8 cellular contexts compared by ENCODE assay signal in the genomic region with DNA sequence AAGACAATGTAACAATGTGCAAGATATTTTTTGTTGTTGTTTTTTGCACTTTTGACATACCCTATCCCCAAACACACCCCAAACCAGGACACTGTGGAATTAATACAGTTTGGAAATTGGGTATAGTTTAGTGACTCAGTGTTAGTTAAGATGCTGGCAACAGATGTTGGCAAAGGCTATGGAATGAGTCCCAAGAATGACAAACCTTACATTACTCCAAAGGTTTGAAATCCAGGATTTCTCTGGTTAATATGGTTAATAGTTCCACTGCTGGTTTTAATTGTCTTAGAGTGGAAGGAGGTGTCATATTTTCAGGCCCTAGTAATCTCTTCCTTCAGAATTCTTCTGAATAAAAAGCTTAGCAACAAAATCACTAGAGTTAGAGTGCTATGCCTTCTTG. TPM values are rescaled to one million over a fixed set of nuclear protein-coding genes. Genes with fewer than 3 reads are reported as not detected.
DNase-seq lines count a peak whose midpoint lies in the region; ATAC-seq, FAIRE-seq and TF ChIP-seq lines count a peak whose summit lies in the region.

No MANE protein-coding gene starts in this region.

- POLR2A ChIA-PET in CD4-positive, alpha-beta memory T cell (lab: Charles Lee; ENCODE audit: partially characterized antibody), result interaction anchor here (1.3 to 6.4 kb wide), 3 partner anchors 8 to 58 kb away, joined by 3 to 109 read pairs (median 6); no protein-coding TSS in a partner anchor

- peaks cover 16 to 49% of the 10 kb centered on the region in 2 donors for H3K36me3 Mint-ChIP-seq in CD4-positive, alpha-beta memory T cell

- H3K27me3 ChIP-seq in CD4-positive, alpha-beta memory T cell (ENCODE audit: insufficient read depth, low read length), result no peaks in the 10 kb centered on the region
- H3K27me3 ChIP-seq in MM.1S (replicated peaks; ENCODE audit: insufficient read depth, low read length) (no peaks in the 10 kb centered on the region), colonic mucosa (no peaks in the 10 kb centered on the region), osteoblast (ENCODE audit: insufficient read depth, low read length) (no peaks in the 10 kb centered on the region)

- no peaks in the 10 kb centered on the region for H3K9me3 ChIP-seq in CD4-positive, alpha-beta memory T cell (ENCODE audit: control insufficient read depth in 1 of 2, low read length in 2 of 2)
- H3K9me3 ChIP-seq in MM.1S (replicated peaks; ENCODE audit: insufficient read depth, low read length) (no peaks in the 10 kb centered on the region), colonic mucosa (no peaks in the 10 kb centered on the region), osteoblast (ENCODE audit: low read depth, low read length) (no peaks in the 10 kb centered on the region)

- H3K9ac ChIP-seq in MM.1S (ENCODE audit: low read length), result peak overlapping the region; percentile 99
- H3K9ac ChIP-seq in colonic mucosa (ENCODE audit: low read depth in 2 of 2, low read length in 2 of 2), result no peak overlapping the region

- H2AFZ ChIP-seq in MM.1S (ENCODE audit: low read length), result no peak overlapping the region
- no peak overlapping the region for H2AFZ ChIP-seq in osteoblast (ENCODE audit: low read length)

- H3K9me3 Mint-ChIP-seq in CD4-positive, alpha-beta memory T cell, result peaks cover 0 to 13% (median 0%) of the 10 kb centered on the region in 8 donors

- H3K4me1 ChIP-seq in CD4-positive, alpha-beta memory T cell (ENCODE audit: insufficient read depth, low read length), result peaks cover 60% of the 10 kb centered on the region
- H3K4me1 ChIP-seq in MM.1S (ENCODE audit: low read length), result peaks cover 13% of the 10 kb centered on the region
- peaks cover 6% of the 10 kb centered on the region for H3K4me1 ChIP-seq in colonic mucosa
- peaks cover 44% of the 10 kb centered on the region for H3K4me1 ChIP-seq in osteoblast (ENCODE audit: insufficient read depth, low read length)

- H3K27me3 Mint-ChIP-seq in CD4-positive, alpha-beta memory T cell, result peaks cover 0 to 3% of the 10 kb centered on the region in 2 donors

- H3F3A ChIP-seq in MM.1S (ENCODE audit: insufficient read depth, low read length), result peaks cover 61% of the 10 kb centered on the region

- intact Hi-C loops in CD4-positive, alpha-beta memory T cell (cut with micrococcal nuclease), result loop anchor here (1.0 to 10.0 kb wide), 5 partner anchors 50 to 1228 kb away; partner anchors contain the start of genes FAM111B and UBE2L6
- intact Hi-C loops in colonic mucosa (cut with DNase I), result loop anchor here (10.0 kb wide), 2 partner anchors 50 to 100 kb away; partner anchors contain the start of gene CNTF

- peak overlapping the region; percentile 8 to 96 for H3K4me3 ChIP-seq in CD4-positive, alpha-beta memory T cell (ENCODE audit: low read length in 2 of 2)
- peak overlapping the region; percentile 91 for H3K4me3 ChIP-seq in MM.1S (ENCODE audit: low read length)
- peak overlapping the region; percentile 12 for H3K4me3 ChIP-seq in colonic mucosa
- peak overlapping the region; percentile 47 for H3K4me3 ChIP-seq in osteoblast (ENCODE audit: insufficient read depth, low read length)

- CTCF ChIA-PET in CD4-positive, alpha-beta memory T cell (lab: Charles Lee; ENCODE audit: partially characterized antibody), result interaction anchor here (1.2 to 8.6 kb wide), 4 partner anchors 9 to 101 kb away, joined by 3 to 187 read pairs (median 14); no protein-coding TSS in a partner anchor

- DNase-seq in CD4-positive, alpha-beta memory T cell, result no peak
- DNase-seq in MM.1S (no peak), colonic mucosa (no peak), osteoblast (ENCODE audit: insufficient read length, low spot score, missing footprints) (peak; percentile 71), SHP77 (lab: John Stamatoyannopoulos, UW) (no peak), HTR-8/SVneo (ENCODE audit: insufficient read length, low spot score) (no peak), frontal cortex (ENCODE audit: low spot score in 2 of 2) (no peak)

- ATAC-seq in HG03342 (IDR thresholded peaks at IDR 0.05; ENCODE audit: unreplicated experiment), result no peak

- FAIRE-seq in HTR-8/SVneo (lab: Jason Lieb, UNC) (no peak), frontal cortex (lab: Jason Lieb, UNC) (no peak)

- peaks cover under 1% of the 10 kb centered on the region for H3K36me3 ChIP-seq in CD4-positive, alpha-beta memory T cell (ENCODE audit: insufficient read depth, low read length)
- H3K36me3 ChIP-seq in MM.1S (replicated peaks; ENCODE audit: insufficient read depth, low read length) (no peaks in the 10 kb centered on the region), colonic mucosa (no peaks in the 10 kb centered on the region), osteoblast (ENCODE audit: insufficient read depth, low read length) (no peaks in the 10 kb centered on the region)

- peak overlapping the region; percentile 99 for H3K27ac ChIP-seq in CD4-positive, alpha-beta memory T cell (ENCODE audit: low read depth, low read length)
- peak overlapping the region; percentile 97 for H3K27ac ChIP-seq in MM.1S (ENCODE audit: low read length)
- peak overlapping the region; percentile 100 for H3K27ac ChIP-seq in colonic mucosa
- peak overlapping the region; percentile 100 for H3K27ac ChIP-seq in osteoblast (ENCODE audit: low read depth, low read length)

- H3K4me3 Mint-ChIP-seq in CD4-positive, alpha-beta memory T cell, result peak overlapping the region; percentile 92 to 99 (median 95)

- TF ChIP-seq CTCF in MM.1S (IDR thresholded peaks at IDR 0.05; ENCODE audit: low read length) (no peak), colonic mucosa (IDR thresholded peaks at IDR 0.05) (no peak), osteoblast (IDR thresholded peaks at IDR 0.05; ENCODE audit: extremely low read depth, low read depth, low read length) (no peak)

- H3K9me2 ChIP-seq in MM.1S (replicated peaks; ENCODE audit: insufficient read depth, low read length), result no peaks in the 10 kb centered on the region

- peak overlapping the region; percentile 99 to 100 (median 100) for H3K27ac Mint-ChIP-seq in CD4-positive, alpha-beta memory T cell

- peak overlapping the region; percentile 86 for H3K4me2 ChIP-seq in MM.1S (ENCODE audit: low read depth, low read length)
- peak overlapping the region; percentile 81 for H3K4me2 ChIP-seq in osteoblast (ENCODE audit: insufficient read depth, low read length)

- H3K79me2 ChIP-seq in MM.1S (ENCODE audit: low read length) (peaks cover 75% of the 10 kb centered on the region), osteoblast (ENCODE audit: insufficient read depth, low read length) (peaks cover 29% of the 10 kb centered on the region)

- H4K20me1 ChIP-seq in MM.1S (ENCODE audit: insufficient read depth, low read length) (no peaks in the 10 kb centered on the region), osteoblast (ENCODE audit: insufficient read depth, low read length) (peaks cover 3% of the 10 kb centered on the region)

- H3K4me1 Mint-ChIP-seq in CD4-positive, alpha-beta memory T cell, result peaks cover 30 to 81% (median 51%) of the 10 kb centered on the region in 4 donors

RNA-seq across cellular contexts. Expression of gene LPXN, which starts 0.8 kb away (rescaled TPM):
- 100 to 1,000 TPM; 138 to 147 TPM for total RNA-seq in CD4-positive, alpha-beta memory T cell
- 100 to 1,000 TPM; 251 to 281 TPM for polyA plus RNA-seq in CD4-positive, alpha-beta memory T cell
- total RNA-seq in colonic mucosa, result 1 to 10 TPM; 7.8 to 10.0 TPM
- 8.5 and 14.5 TPM in 2 replicates for total RNA-seq in osteoblast
- total RNA-seq in frontal cortex, result 2.4 TPM

RNA-seq across cellular contexts. Expression of gene ZFP91, which starts 4.0 kb away (rescaled TPM):
- 10 to 100 TPM; 38.0 to 38.4 TPM for total RNA-seq in CD4-positive, alpha-beta memory T cell
- 1 to 10 TPM; 3.8 to 7.3 TPM for polyA plus RNA-seq in CD4-positive, alpha-beta memory T cell
- 10 to 100 TPM; 60.9 to 92.0 TPM for total RNA-seq in colonic mucosa
- total RNA-seq in osteoblast, result 61.2 and 62.5 TPM in 2 replicates
- 47.3 TPM for total RNA-seq in frontal cortex

RNA-seq across cellular contexts. Expression of gene CNTF, which starts 47.6 kb away (rescaled TPM):
- total RNA-seq in CD4-positive, alpha-beta memory T cell, result 1 to 10 TPM; 2.6 to 2.9 TPM
- polyA plus RNA-seq in CD4-positive, alpha-beta memory T cell, result under 1 TPM in 1 of 2 donors, not detected in 1; 0.10 TPM
- 1 to 10 TPM; 1.8 to 2.1 TPM for total RNA-seq in colonic mucosa
- 1.4 and 1.8 TPM in 2 replicates for total RNA-seq in osteoblast
- total RNA-seq in frontal cortex, result 1.2 TPM

Comparison
In these comparisons a context has a peak if more than half of its experiments do, and no peak if none do; other contexts are left out.
1. H3K4me3 ChIP-seq: peak in every context shown above with its lines; median percentile 91 in MM.1S; 52 in CD4-positive, alpha-beta memory T cell; 47 in osteoblast; 12 in colonic mucosa.